In the genomic region with DNA sequence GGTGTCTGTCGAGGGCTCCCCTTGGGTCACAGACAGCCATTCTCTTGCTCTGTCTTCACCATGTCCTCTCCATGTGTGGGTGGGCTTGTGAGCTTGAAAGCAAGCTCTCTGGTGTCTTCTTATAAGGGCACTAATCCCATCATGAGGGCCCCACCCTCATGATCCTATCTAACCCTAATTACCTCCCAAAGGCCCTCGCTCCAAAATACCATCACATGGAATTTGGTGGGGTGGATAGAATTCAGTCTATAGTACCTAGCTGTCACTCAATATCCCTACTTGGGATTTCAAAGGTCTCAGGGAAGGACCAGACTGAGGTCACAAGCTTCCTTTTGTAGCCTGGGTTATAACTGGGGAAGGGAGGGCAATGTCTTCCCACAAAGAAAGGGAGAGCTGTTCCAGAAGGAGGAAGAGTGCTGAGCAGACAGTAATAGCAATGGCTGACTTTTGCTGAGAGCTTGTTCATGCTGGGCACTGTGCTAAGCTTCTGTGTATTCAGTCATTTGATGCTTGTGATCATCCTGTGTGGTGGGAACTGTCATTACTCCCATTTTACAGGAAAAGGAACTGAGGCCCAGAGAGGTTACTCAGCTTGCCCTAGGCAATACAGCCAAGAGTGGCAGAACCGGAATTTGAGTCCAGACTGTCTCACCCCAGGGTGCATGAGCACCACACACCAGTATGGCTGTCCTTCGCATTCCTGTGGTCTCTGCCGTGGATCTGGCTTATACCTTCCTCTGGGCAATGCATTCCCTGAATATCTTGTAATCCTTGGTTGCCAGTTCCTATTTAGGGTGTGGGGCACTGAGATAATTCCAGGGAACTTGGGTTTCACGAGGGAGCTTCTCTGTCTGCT, we compare ENCODE assay signal across 13 cellular contexts. TPM values are rescaled to one million over a fixed set of nuclear protein-coding genes. Genes with fewer than 3 reads are reported as not detected.
DNase-seq lines count a peak whose midpoint lies in the region; ATAC-seq and TF ChIP-seq lines count a peak whose summit lies in the region.
"Had no signal": no experiment of that assay in that cellular context is flagged by ENCODE, and none has a peak within 500 bp of the region (broad histone marks: within the 10 kb centered on the region; RNA-seq: fewer than 3 reads in every experiment).

No MANE protein-coding gene starts in this region.

- no peaks in the 10 kb centered on the region for H3K79me2 ChIP-seq in HCT116 (ENCODE audit: insufficient read depth, low read length)

- H3K9ac ChIP-seq in HCT116 (ENCODE audit: low read length): peak overlapping the region; percentile 58

- 78% methylated on average over 6 of the region's 6 CpGs for WGBS in right cardiac atrium

- no peaks in the 10 kb centered on the region for H3K27me3 ChIP-seq in CD4-positive, CD25-positive, alpha-beta regulatory T cell (ENCODE audit: control insufficient read depth, insufficient read depth, low read length)
- H3K27me3 ChIP-seq in HCT116 (ENCODE audit: insufficient read depth, low read length) (no peaks in the 10 kb centered on the region), right cardiac atrium (ENCODE audit: control insufficient read depth, insufficient read depth) (no peaks in the 10 kb centered on the region)

- POLR2A ChIA-PET in HCT116 (lab: Charles Lee): interaction anchor here (0.6 kb wide), 1 partner anchor 10 kb away, joined by 3 read pairs; no protein-coding TSS in a partner anchor

- peak overlapping the region; percentile 77 for H3K4me2 ChIP-seq in HCT116 (ENCODE audit: low read length)

- H3K4me3 ChIP-seq in CD4-positive, CD25-positive, alpha-beta regulatory T cell (ENCODE audit: low read depth, low read length): no peak overlapping the region
- peak overlapping the region in 1 of 2 experiments; percentile 47; a peak in 2 of 4 replicates for H3K4me3 ChIP-seq in HCT116 (replicated peaks in 1 of 2; ENCODE audit: low read depth in 1 of 2, low read length in 2 of 2)
- H3K4me3 ChIP-seq in right cardiac atrium (ENCODE audit: low read length): no peak overlapping the region

- peaks cover 0 to 38% (median 7%) of the 10 kb centered on the region in 7 donors for H3K9me3 Mint-ChIP-seq in CD4-positive, CD25-positive, alpha-beta regulatory T cell
- H3K9me3 Mint-ChIP-seq in memory B cell: peaks cover 3% of the 10 kb centered on the region

- intact Hi-C loops in HCT116 (cut with micrococcal nuclease): loop anchor here (5.0 kb wide), 1 partner anchor 85 kb away; the partner anchor contains the start of gene LSR
- intact Hi-C loops in right cardiac atrium (cut with DNase I): no loop called here

- H3K27me3 Mint-ChIP-seq in CD4-positive, CD25-positive, alpha-beta regulatory T cell: no peaks in the 10 kb centered on the region
- H3K27me3 Mint-ChIP-seq in memory B cell: no peaks in the 10 kb centered on the region

- no peak for TF ChIP-seq POLR2A in HCT116 (IDR thresholded peaks at IDR 0.05; ENCODE audit: borderline replicate concordance, extremely low read depth, insufficient read depth, insufficient read length)

- peak overlapping the region; percentile 34 for H3K27ac ChIP-seq in CD4-positive, CD25-positive, alpha-beta regulatory T cell (ENCODE audit: insufficient read depth, low read length, poor library complexity, severe bottlenecking)
- peak overlapping the region; percentile 62 for H3K27ac ChIP-seq in HCT116 (ENCODE audit: low read depth, low read length)
- H3K27ac ChIP-seq in right cardiac atrium (ENCODE audit: low read length): no peak overlapping the region

- H2AFZ ChIP-seq in HCT116 (ENCODE audit: low read depth, low read length, poor library complexity, severe bottlenecking): no peak overlapping the region

- BruUV-seq in HCT116 (replicated peaks; lab: Mats Ljungman, UMichigan): no TSS peak

- peaks cover 92% of the 10 kb centered on the region for H3K36me3 Mint-ChIP-seq in CD4-positive, CD25-positive, alpha-beta regulatory T cell
- H3K36me3 Mint-ChIP-seq in memory B cell: peaks cover 64% of the 10 kb centered on the region

- peak overlapping the region in 3 of 4 donors; percentile 24 to 56 (median 53) for H3K4me3 Mint-ChIP-seq in CD4-positive, CD25-positive, alpha-beta regulatory T cell
- no peak overlapping the region for H3K4me3 Mint-ChIP-seq in memory B cell

- no peak for TF ChIP-seq CTCF in HCT116 (IDR thresholded peaks at IDR 0.05 in 2 of 3, conservative IDR thresholded peaks at IDR 0.05 in 1 of 3; ENCODE audit: borderline replicate concordance in 1 of 3, insufficient read depth in 1 of 3, low read depth in 2 of 3, low read length in 2 of 3)

- peak overlapping the region; percentile 29 to 73 (median 71) for H3K27ac Mint-ChIP-seq in CD4-positive, CD25-positive, alpha-beta regulatory T cell
- H3K27ac Mint-ChIP-seq in memory B cell: peak overlapping the region; percentile 53

- RAD21 ChIA-PET in HCT116 (lab: Charles Lee; ENCODE audit: low non-redundant PET in 1 of 2, low total read pairs in 2 of 2, uncharacterized antibody in 2 of 2, unreplicated experiment in 2 of 2): no interaction called here

- no peaks in the 10 kb centered on the region for H3K9me2 ChIP-seq in HCT116 (ENCODE audit: insufficient read depth)

- H3K4me1 ChIP-seq in CD4-positive, CD25-positive, alpha-beta regulatory T cell (ENCODE audit: control insufficient read depth, insufficient read depth, low read length, poor library complexity, severe bottlenecking): peaks cover 20% of the 10 kb centered on the region
- peaks cover 38 to 69% of the 10 kb centered on the region in 2 experiments for H3K4me1 ChIP-seq in HCT116 (ENCODE audit: control insufficient read depth in 1 of 2, insufficient read depth in 2 of 2, low read length in 2 of 2)
- H3K4me1 ChIP-seq in right cardiac atrium (ENCODE audit: control insufficient read depth, insufficient read depth, low read length): no peaks in the 10 kb centered on the region

- no peak for ATAC-seq in CD4-positive, CD25-positive, alpha-beta regulatory T cell (ENCODE audit: low read depth in 2 of 2)
- ATAC-seq in HCT116 (peak; percentile 88), memory B cell (ENCODE audit: low read depth) (no peak), right cardiac atrium (no peak)

- no peaks in the 10 kb centered on the region for H4K20me1 ChIP-seq in HCT116 (ENCODE audit: insufficient read depth)

- H3K36me3 ChIP-seq in CD4-positive, CD25-positive, alpha-beta regulatory T cell (ENCODE audit: control insufficient read depth, insufficient read depth, low read length): peaks cover 98% of the 10 kb centered on the region
- peaks cover 13 to 55% of the 10 kb centered on the region in 2 experiments for H3K36me3 ChIP-seq in HCT116 (ENCODE audit: control insufficient read depth in 1 of 2, insufficient read depth in 2 of 2, low read length in 2 of 2)

- peaks cover 13 to 29% of the 10 kb centered on the region in 2 experiments for H3K9me3 ChIP-seq in CD4-positive, CD25-positive, alpha-beta regulatory T cell (ENCODE audit: control insufficient read depth in 2 of 2, low read length in 2 of 2)
- peaks cover 0 to 4% of the 10 kb centered on the region in 2 experiments; a peak in 1 of 4 replicates for H3K9me3 ChIP-seq in HCT116 (ENCODE audit: control insufficient read depth in 1 of 2, insufficient read depth in 1 of 2, low read depth in 1 of 2, low read length in 2 of 2)
- peaks cover 3% of the 10 kb centered on the region for H3K9me3 ChIP-seq in right cardiac atrium (ENCODE audit: control insufficient read depth, low read length)

- no peak for TF ChIP-seq RAD21 in HCT116 (IDR thresholded peaks at IDR 0.05; ENCODE audit: low read depth)

- peaks cover 20 to 64% (median 48%) of the 10 kb centered on the region in 4 donors for H3K4me1 Mint-ChIP-seq in CD4-positive, CD25-positive, alpha-beta regulatory T cell
- peaks cover 35% of the 10 kb centered on the region for H3K4me1 Mint-ChIP-seq in memory B cell

- CTCF ChIA-PET in HCT116 (lab: Charles Lee): interaction anchor here (0.6 to 0.7 kb wide), 3 partner anchors 21 to 204 kb away, joined by 3 read pairs; no protein-coding TSS in a partner anchor

- DNase-seq in CD4-positive, CD25-positive, alpha-beta regulatory T cell: no peak
- DNase-seq in HCT116 (ENCODE audit: low read depth, low spot score) (peak; percentile 85), amniotic epithelial cell (ENCODE audit: low read depth) (peak; percentile 71), memory B cell (ENCODE audit: low spot score in 2 of 2) (no peak), right cardiac atrium (no peak), NCI-H1417 treated with DMSO at 0.1 percent for 48 hours (lab: John Stamatoyannopoulos, UW) (no peak), D341Med (ENCODE audit: low spot score) (no peak), hypothalamus (lab: John Stamatoyannopoulos, UW) (no peak)
- DNase-seq: KG1, T-helper 2 cell had no signal

TF ChIP-seq in HCT116, 20 proteins besides CTCF, POLR2A, EP300 and RAD21 (continues in another document):
- TF ChIP-seq FOSL1 (IDR thresholded peaks at IDR 0.05; ENCODE audit: low read depth) (no peak; the same call in 1 of the 2 replicates), EGR1 (IDR thresholded peaks at IDR 0.05; ENCODE audit: low read depth) (no peak), POLR2AphosphoS5 (IDR thresholded peaks at IDR 0.05; ENCODE audit: low read depth, low read length) (peak; percentile 29; the same call in 1 of the 2 replicates), ELF1 (IDR thresholded peaks at IDR 0.05; ENCODE audit: borderline replicate concordance, low read depth) (no peak)

RNA-seq across cellular contexts. Expression of gene FXYD5, which starts 8.2 kb away (rescaled TPM):
- total RNA-seq in CD4-positive, CD25-positive, alpha-beta regulatory T cell: 503 TPM
- 100 to 1,000 TPM; 465 to 575 (median 487) TPM for polyA plus RNA-seq in CD4-positive, CD25-positive, alpha-beta regulatory T cell
- total RNA-seq in HCT116 (2021; ENCODE audit: unreplicated experiment) (123 TPM), right cardiac atrium (10 to 100 TPM; 22.5 to 46.3 (median 31.0) TPM)
- 416 TPM in 2 replicates for polyA plus RNA-seq in HCT116 (2012)
- 31.8 TPM for polyA plus RNA-seq in right cardiac atrium

RNA-seq across cellular contexts. Expression of gene FXYD7, which starts 19.6 kb away (rescaled TPM):
- 9.3 TPM for total RNA-seq in CD4-positive, CD25-positive, alpha-beta regulatory T cell
- polyA plus RNA-seq in CD4-positive, CD25-positive, alpha-beta regulatory T cell: 1 to 10 TPM; 3.2 to 6.8 (median 4.7) TPM
- total RNA-seq in HCT116 (2021; ENCODE audit: unreplicated experiment) (0.71 TPM), right cardiac atrium (under 1 TPM in 1 of 4 donors, not detected in 3; 0.40 TPM)
- polyA plus RNA-seq in HCT116 (2012): 0.46 and 0.52 TPM in 2 replicates
- 0.25 TPM for polyA plus RNA-seq in right cardiac atrium
- total RNA-seq: activated CD8-positive, alpha-beta memory T cell treated with anti-CD3 and anti-CD28 coated beads for 36 hours; epithelial cell of proximal tubule; pulmonary artery endothelial cell had no signal

RNA-seq across cellular contexts. Expression of gene FXYD1, which starts 24.1 kb away (rescaled TPM):
- total RNA-seq in CD4-positive, CD25-positive, alpha-beta regulatory T cell: 1.6 TPM
- 1 to 10 TPM; 2.1 to 3.7 (median 2.7) TPM for polyA plus RNA-seq in CD4-positive, CD25-positive, alpha-beta regulatory T cell
- total RNA-seq in HCT116 (2021; ENCODE audit: unreplicated experiment) (7.8 TPM), right cardiac atrium (100 to 1,000 TPM; 441 to 544 (median 499) TPM)
- 8.7 and 12.0 TPM in 2 replicates for polyA plus RNA-seq in HCT116 (2012)
- polyA plus RNA-seq in right cardiac atrium: 289 TPM
- total RNA-seq: activated CD8-positive, alpha-beta memory T cell treated with anti-CD3 and anti-CD28 coated beads for 36 hours; epithelial cell of proximal tubule had no signal

RNA-seq across cellular contexts. Expression of gene LGI4, which starts 27.8 kb away (rescaled TPM):
- 0.64 TPM for total RNA-seq in CD4-positive, CD25-positive, alpha-beta regulatory T cell
- polyA plus RNA-seq in CD4-positive, CD25-positive, alpha-beta regulatory T cell: not detected
- total RNA-seq in HCT116 (2021; ENCODE audit: unreplicated experiment): 0.32 TPM
- polyA plus RNA-seq in HCT116 (2012): 0.94 and 1.4 TPM in 2 replicates
- total RNA-seq in right cardiac atrium: 10 to 100 TPM; 25.0 to 40.9 (median 32.5) TPM
- 35.6 TPM for polyA plus RNA-seq in right cardiac atrium
- total RNA-seq: activated CD8-positive, alpha-beta memory T cell treated with anti-CD3 and anti-CD28 coated beads for 36 hours; epithelial cell of proximal tubule; pulmonary artery endothelial cell had no signal

RNA-seq across cellular contexts. Expression of gene FXYD3, which starts 47.1 kb away (rescaled TPM):
- total RNA-seq in CD4-positive, CD25-positive, alpha-beta regulatory T cell: not detected
- polyA plus RNA-seq in CD4-positive, CD25-positive, alpha-beta regulatory T cell: not detected
- total RNA-seq in HCT116 (2021; ENCODE audit: unreplicated experiment): 17.4 TPM
- 28.6 and 32.2 TPM in 2 replicates for polyA plus RNA-seq in HCT116 (2012)
- 1 to 10 TPM; 2.2 to 5.7 (median 4.3) TPM for total RNA-seq in right cardiac atrium
- 5.2 TPM for polyA plus RNA-seq in right cardiac atrium
- total RNA-seq: activated CD8-positive, alpha-beta memory T cell treated with anti-CD3 and anti-CD28 coated beads for 36 hours; epithelial cell of proximal tubule; pulmonary artery endothelial cell had no signal

Comparison
In these comparisons a context has a peak if more than half of its experiments do, and no peak if none do; other contexts are left out.
1. DNase-seq: peak in HCT116 (single experiment) and amniotic epithelial cell (single experiment); none in CD4-positive, CD25-positive, alpha-beta regulatory T cell (0 of 3), memory B cell (0 of 2), right cardiac atrium (0 of 3), NCI-H1417 treated with DMSO at 0.1 percent for 48 hours (single experiment), D341Med (single experiment) and hypothalamus (0 of 51).
2. RNA of gene FXYD1, which starts 24.1 kb away (total RNA-seq): 441 to 544 TPM in right cardiac atrium; 7.8 TPM in HCT116 (single experiment) and 1.6 TPM in CD4-positive, CD25-positive, alpha-beta regulatory T cell (single experiment); every median in the first group is over 10 times any median in the second.